In the genomic region with DNA sequence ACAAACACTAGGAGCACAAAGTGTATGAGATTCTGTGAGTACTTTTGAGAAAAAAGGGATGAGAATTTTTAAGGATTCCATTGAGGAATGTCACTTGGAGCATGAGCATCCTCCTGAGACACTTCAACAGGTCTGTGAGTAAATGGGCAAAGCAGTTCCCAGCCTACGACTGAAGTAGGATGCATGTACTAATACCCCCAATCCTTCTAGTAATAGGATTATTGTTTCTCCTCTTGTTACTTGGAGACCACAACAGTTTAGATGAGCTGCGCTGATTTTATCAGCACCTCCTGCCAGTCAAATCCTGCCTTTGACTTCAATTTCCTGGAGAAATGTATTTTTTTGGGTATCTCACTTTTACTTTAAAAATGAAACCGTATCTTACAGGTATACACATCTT, we compare ENCODE assay signal across 8 cellular contexts. TPM values are rescaled to one million over a fixed set of nuclear protein-coding genes. Genes with fewer than 3 reads are reported as not detected.
DNase-seq lines count a peak whose midpoint lies in the region; ATAC-seq, FAIRE-seq and TF ChIP-seq lines count a peak whose summit lies in the region.

No MANE protein-coding gene starts in this region.

- no peak for FAIRE-seq in small intestine (lab: Jason Lieb, UNC)

- H3K27ac ChIP-seq in VCaP, result peak overlapping the region; percentile 85
- no peak overlapping the region for H3K27ac ChIP-seq in stomach smooth muscle (ENCODE audit: low read length)
- H3K27ac ChIP-seq in small intestine (ENCODE audit: low read depth in 1 of 2, low read length in 1 of 2), result no peak overlapping the region

- H3K9ac ChIP-seq in stomach smooth muscle (ENCODE audit: low read length in 2 of 2), result peak overlapping the region; percentile 74 to 83

- H3K27me3 ChIP-seq in stomach smooth muscle (ENCODE audit: control insufficient read depth in 1 of 2, insufficient read depth in 2 of 2, low read length in 2 of 2) (no peaks in the 10 kb centered on the region), small intestine (ENCODE audit: control insufficient read depth in 2 of 2, insufficient read depth in 2 of 2, low read length in 2 of 2) (no peaks in the 10 kb centered on the region)

- peak in 2 of 3 experiments; percentile 52 to 71 for DNase-seq in NCI-H1417 (lab: John Stamatoyannopoulos, UW)
- no peak for DNase-seq in NCI-H1417 treated with DMSO at 0.1 percent for 48 hours (lab: John Stamatoyannopoulos, UW)
- no peak for DNase-seq in small intestine
- DNase-seq in stimulated activated CD4-positive, alpha-beta T cell treated with anti-CD3 and anti-CD28 coated beads, Interleukin-15, amount 100 ng/mL, for 24 hours, result no peak

- H3K4me1 ChIP-seq in stomach smooth muscle (ENCODE audit: control insufficient read depth, insufficient read depth, low read length), result peaks cover 9% of the 10 kb centered on the region
- H3K4me1 ChIP-seq in small intestine (ENCODE audit: control insufficient read depth in 2 of 2, insufficient read depth in 1 of 2, low read depth in 1 of 2, low read length in 1 of 2), result no peaks in the 10 kb centered on the region

- no peak for TF ChIP-seq CTCF in VCaP (conservative IDR thresholded peaks at IDR 0.05)

- H3K9me3 ChIP-seq in stomach smooth muscle (ENCODE audit: control insufficient read depth in 2 of 2, low read length in 2 of 2), result no peaks in the 10 kb centered on the region
- no peaks in the 10 kb centered on the region for H3K9me3 ChIP-seq in small intestine (ENCODE audit: control insufficient read depth, low read depth)

- no peak for ATAC-seq in GM19467 (IDR thresholded peaks at IDR 0.05; ENCODE audit: unreplicated experiment)

- H3K4me3 ChIP-seq in iPS-11a (ENCODE audit: low read depth, low read length) (peak overlapping the region; percentile 83), stomach smooth muscle (ENCODE audit: low read length in 2 of 2) (peak overlapping the region; percentile 85 to 98), small intestine (ENCODE audit: low read depth in 1 of 2, low read length in 2 of 2) (peak overlapping the region in 1 of 2 donors; percentile 88)

- H3K36me3 ChIP-seq in stomach smooth muscle (ENCODE audit: control insufficient read depth in 2 of 2, insufficient read depth in 2 of 2, low read length in 2 of 2) (no peaks in the 10 kb centered on the region), small intestine (ENCODE audit: control insufficient read depth in 2 of 2, insufficient read depth in 2 of 2, low read length in 2 of 2) (no peaks in the 10 kb centered on the region)

- 4 to 8% (median 8%) methylated on average over 3 of the region's 3 CpGs for WGBS in small intestine, 3 donors

RNA-seq across cellular contexts. Expression of a gene that starts 0.8 kb away (rescaled TPM):
- 1 to 10 TPM; 2.0 to 3.5 (median 2.4) TPM for polyA plus RNA-seq in small intestine

RNA-seq across cellular contexts. Expression of a gene that starts 21.0 kb away (rescaled TPM):
- 10 to 100 TPM in 2 of 3 donors, 1 to 10 TPM in 1; 9.6 to 37.0 (median 32.4) TPM for polyA plus RNA-seq in small intestine

Comparison
In these comparisons a context has a peak if more than half of its experiments do, and no peak if none do; other contexts are left out.
1. DNase-seq: peak in NCI-H1417 (2 of 3); none in NCI-H1417 treated with DMSO at 0.1 percent for 48 hours (single experiment), small intestine (single experiment) and stimulated activated CD4-positive, alpha-beta T cell treated with anti-CD3 and anti-CD28 coated beads, Interleukin-15, amount 100 ng/mL, for 24 hours (single experiment).